12 cellular contexts compared by ENCODE assay signal in genomic region chr15:36177590-36178281, GRCh38.
DNase-seq lines count a peak whose midpoint lies in the region; ATAC-seq and TF ChIP-seq lines count a peak whose summit lies in the region.
"Had no signal": no experiment of that assay in that cellular context is flagged by ENCODE, and none has a peak within 500 bp of the region (broad histone marks: within the 10 kb centered on the region; RNA-seq: fewer than 3 reads in every experiment).

No MANE protein-coding gene starts in this region.

- H3K27ac Mint-ChIP-seq in stimulated activated naive CD8-positive, alpha-beta T cell treated with anti-CD3 and anti-CD28 coated beads, Interleukin-15, amount 100 ng/mL, for 72 hours: no peak overlapping the region
- H3K27ac Mint-ChIP-seq: activated CD4-positive, alpha-beta memory T cell treated with anti-CD3 and anti-CD28 coated beads, Interleukin-2, amount 10 ng/mL, durations not matched to agents 7 days and 5 days; stimulated activated memory B cell treated with anti-CD40 and anti-IgM and Interleukin-4, amounts not matched to agents 10 μg/mL and 1 μg/mL and 100 μg/mL, for 72 hours had no signal

- no peak for TF ChIP-seq CTCF in fibroblast of mammary gland (conservative IDR thresholded peaks at IDR 0.05; ENCODE audit: control insufficient read depth, insufficient read depth, low read depth, low read length)

- H3K27ac ChIP-seq in substantia nigra (ENCODE audit: low read depth, low read length, poor library complexity, severe bottlenecking): peak overlapping the region; percentile 30
- H3K27ac ChIP-seq: Peyer's patch, right atrium auricular region had no signal

- no peak for ATAC-seq in HG03196 (IDR thresholded peaks at IDR 0.05; ENCODE audit: unreplicated experiment)
- ATAC-seq in stimulated activated naive CD8-positive, alpha-beta T cell treated with anti-CD3 and anti-CD28 coated beads, Interleukin-15, amount 100 ng/mL, for 72 hours: no peak
- ATAC-seq: stimulated activated memory B cell treated with anti-CD40 and anti-IgM and Interleukin-4, amounts not matched to agents 10 μg/mL and 1 μg/mL and 100 μg/mL, for 72 hours had no signal

- no peaks in the 10 kb centered on the region for H3K27me3 Mint-ChIP-seq in stimulated activated naive CD8-positive, alpha-beta T cell treated with anti-CD3 and anti-CD28 coated beads, Interleukin-15, amount 100 ng/mL, for 72 hours
- H3K27me3 Mint-ChIP-seq: activated CD4-positive, alpha-beta memory T cell treated with anti-CD3 and anti-CD28 coated beads, Interleukin-2, amount 10 ng/mL, durations not matched to agents 7 days and 5 days; stimulated activated memory B cell treated with anti-CD40 and anti-IgM and Interleukin-4, amounts not matched to agents 10 μg/mL and 1 μg/mL and 100 μg/mL, for 72 hours had no signal

- DNase-seq in DMS 273 (lab: John Stamatoyannopoulos, UW; ENCODE audit: unreplicated experiment) (peak; percentile 23), DMS 273 treated with DMSO at 0.1 percent for 48 hours (lab: John Stamatoyannopoulos, UW) (no peak), NCI-H526 treated with DMSO at 0.1 percent for 48 hours (lab: John Stamatoyannopoulos, UW) (peak; percentile 57), fibroblast of mammary gland (ENCODE audit: low read depth) (peak; percentile 47), substantia nigra (lab: John Stamatoyannopoulos, UW) (no peak), C1 segment of cervical spinal cord (lab: John Stamatoyannopoulos, UW) (no peak)
- DNase-seq in stimulated activated naive CD8-positive, alpha-beta T cell treated with anti-CD3 and anti-CD28 coated beads, Interleukin-15, amount 100 ng/mL, for 72 hours: no peak
- DNase-seq: activated CD4-positive, alpha-beta memory T cell treated with anti-CD3 and anti-CD28 coated beads, Interleukin-2, amount 10 ng/mL, durations not matched to agents 7 days and 5 days; Peyer's patch had no signal

- no peak overlapping the region for H3K4me3 ChIP-seq in fibroblast of mammary gland (ENCODE audit: control insufficient read depth, low read depth, low read length)
- H3K4me3 ChIP-seq: Peyer's patch, right atrium auricular region had no signal

- no peak overlapping the region for H3K4me3 Mint-ChIP-seq in stimulated activated naive CD8-positive, alpha-beta T cell treated with anti-CD3 and anti-CD28 coated beads, Interleukin-15, amount 100 ng/mL, for 72 hours
- H3K4me3 Mint-ChIP-seq: activated CD4-positive, alpha-beta memory T cell treated with anti-CD3 and anti-CD28 coated beads, Interleukin-2, amount 10 ng/mL, durations not matched to agents 7 days and 5 days; stimulated activated memory B cell treated with anti-CD40 and anti-IgM and Interleukin-4, amounts not matched to agents 10 μg/mL and 1 μg/mL and 100 μg/mL, for 72 hours had no signal

- H3K4me1 Mint-ChIP-seq in stimulated activated naive CD8-positive, alpha-beta T cell treated with anti-CD3 and anti-CD28 coated beads, Interleukin-15, amount 100 ng/mL, for 72 hours: no peaks in the 10 kb centered on the region
- H3K4me1 Mint-ChIP-seq: activated CD4-positive, alpha-beta memory T cell treated with anti-CD3 and anti-CD28 coated beads, Interleukin-2, amount 10 ng/mL, durations not matched to agents 7 days and 5 days; stimulated activated memory B cell treated with anti-CD40 and anti-IgM and Interleukin-4, amounts not matched to agents 10 μg/mL and 1 μg/mL and 100 μg/mL, for 72 hours had no signal

- peaks cover 0 to 5% of the 10 kb centered on the region in 2 donors for H3K9me3 Mint-ChIP-seq in stimulated activated naive CD8-positive, alpha-beta T cell treated with anti-CD3 and anti-CD28 coated beads, Interleukin-15, amount 100 ng/mL, for 72 hours
- H3K9me3 Mint-ChIP-seq: stimulated activated memory B cell treated with anti-CD40 and anti-IgM and Interleukin-4, amounts not matched to agents 10 μg/mL and 1 μg/mL and 100 μg/mL, for 72 hours had no signal

Comparison
In these comparisons a context has a peak if more than half of its experiments do, and no peak if none do; other contexts are left out.
1. DNase-seq: peak in DMS 273 (single experiment), NCI-H526 treated with DMSO at 0.1 percent for 48 hours (single experiment) and fibroblast of mammary gland (single experiment); none in DMS 273 treated with DMSO at 0.1 percent for 48 hours (single experiment), substantia nigra (0 of 49), stimulated activated naive CD8-positive, alpha-beta T cell treated with anti-CD3 and anti-CD28 coated beads, Interleukin-15, amount 100 ng/mL, for 72 hours (0 of 2) and C1 segment of cervical spinal cord (0 of 14).